In genomic region chr7:73939528-73939927, GRCh38 we compare ENCODE assay signal across 33 cellular contexts.
"Had no signal": no experiment of that assay in that cellular context is flagged by ENCODE, and none has a peak within 500 bp of the region (broad histone marks: within the 10 kb centered on the region; RNA-seq: fewer than 3 reads in every experiment).

No MANE protein-coding gene starts in this region.

- H3K36me3 ChIP-seq: adrenal gland, ascending aorta, brain microvascular endothelial cell, breast epithelium, cardiac muscle cell had no signal

- H3K27ac ChIP-seq: adrenal gland, ascending aorta, body of pancreas, brain microvascular endothelial cell, breast epithelium, cardiac muscle cell had no signal

- H3K9me3 ChIP-seq: body of pancreas had no signal

- H3K4me3 ChIP-seq: adrenal gland, ascending aorta, body of pancreas, breast epithelium, cardiac muscle cell had no signal

- H3K27me3 ChIP-seq: adrenal gland, ascending aorta, body of pancreas, brain microvascular endothelial cell, breast epithelium, cardiac muscle cell had no signal

- FAIRE-seq: astrocyte, bronchial epithelial cell had no signal

- DNase-seq: activated effector memory CD4-positive, alpha-beta T cell treated with anti-CD3 and anti-CD28 coated beads, Interleukin-2, amount 50 U/mL, for 16 hours; activated effector memory CD4-positive, alpha-beta T cell treated with Interleukin-2 at 50 U/mL for 16 hours; activated gamma-delta T cell; activated gamma-delta T cell treated with Interleukin-2 at 50 U/mL for 16 hours; activated naive CD4-positive, alpha-beta T cell; activated naive CD4-positive, alpha-beta T cell treated with anti-CD3 and anti-CD28 coated beads for 36 hours; activated naive CD4-positive, alpha-beta T cell treated with anti-CD3 and anti-CD28 coated beads, Interleukin-2, amount 10 ng/mL, durations not matched to agents 7 days and 5 days; activated naive CD4-positive, alpha-beta T cell treated with anti-CD3 and anti-CD28 coated beads, Interleukin-2, amount 50 U/mL, for 16 hours; activated naive CD4-positive, alpha-beta T cell treated with Interleukin-2 at 50 U/mL for 16 hours; activated naive CD8-positive, alpha-beta T cell treated with anti-CD3 and anti-CD28 coated beads for 36 hours; activated naive CD8-positive, alpha-beta T cell treated with anti-CD3 and anti-CD28 coated beads, Interleukin-2, amount 10 ng/mL, durations not matched to agents 7 days and 5 days; activated naive CD8-positive, alpha-beta T cell treated with anti-CD3 and anti-CD28 coated beads, Interleukin-2, amount 50 U/mL, for 24 hours; activated T-cell treated with anti-CD3 and anti-CD28 coated beads, Interleukin-2, amount 50 U/mL, for 24 hours; activated T-cell treated with anti-CD3 and anti-CD28 coated beads, Interleukin-2, amount 50 U/mL, for 4 hours; activated T-cell treated with anti-CD3 and anti-CD28 coated beads, Interleukin-2, amount 50 U/mL, for 48 hours; activated T-cell treated with anti-CD3 and anti-CD28 coated beads, Interleukin-2, amount 50 U/mL, for 72 hours; adrenal gland; amniotic stem cell; amygdala; anterior cingulate cortex; aorta; body of pancreas; brain microvascular endothelial cell; caudate nucleus; central memory CD4-positive, alpha-beta T cell; cerebellar nuclear complex had no signal

- ATAC-seq: activated naive CD4-positive, alpha-beta T cell treated with anti-CD3 and anti-CD28 coated beads, Interleukin-2, amount 50 U/mL, for 72 hours; activated naive CD8-positive, alpha-beta T cell treated with anti-CD3 and anti-CD28 coated beads, Interleukin-2, amount 50 U/mL, for 24 hours; activated T-cell treated with anti-CD3 and anti-CD28 coated beads, Interleukin-2, amount 50 U/mL, for 4 hours; activated T-cell treated with anti-CD3 and anti-CD28 coated beads, Interleukin-2, amount 50 U/mL, for 72 hours; activated T-helper 17 cell treated with anti-CD3 and anti-CD28 coated beads, Interleukin-2, amount 50 U/mL, for 72 hours; body of pancreas had no signal

- H3K4me1 ChIP-seq: adrenal gland, body of pancreas, breast epithelium had no signal
